Comparison of ENCODE assay signal across 19 cellular contexts in genomic region chr4:88037447-88037846, GRCh38.
"Had no signal": no experiment of that assay in that cellular context is flagged by ENCODE, and none has a peak within 500 bp of the region (broad histone marks: within the 10 kb centered on the region; RNA-seq: fewer than 3 reads in every experiment).

No MANE protein-coding gene starts in this region.

- DNase-seq: dermis blood vessel endothelial cell; dorsolateral prefrontal cortex; effector CD4-positive, alpha-beta T cell; effector memory CD4-positive, alpha-beta T cell; foreskin keratinocyte; gastrocnemius medialis; glutamatergic neuron; head of caudate nucleus; heart right ventricle; hippocampal formation; left cardiac atrium; left lung; left ventricle myocardium superior; lower lobe of right lung; mesendoderm; midbrain; naive thymus-derived CD4-positive, alpha-beta T cell had no signal

- H3K4me3 ChIP-seq: coronary artery, dorsolateral prefrontal cortex, esophagus muscularis mucosa, gastrocnemius medialis, heart right ventricle, left lung, lower lobe of right lung had no signal

- ATAC-seq: foreskin keratinocyte; gastrocnemius medialis; heart right ventricle; left cardiac atrium; left lung; left ventricle myocardium superior; lower lobe of right lung; naive thymus-derived CD4-positive, alpha-beta T cell had no signal

- H3K27ac ChIP-seq: coronary artery, esophagus muscularis mucosa, foreskin keratinocyte, gastrocnemius medialis, heart right ventricle, left lung, lower lobe of right lung had no signal

- H3K9me3 ChIP-seq: esophagus muscularis mucosa, gastrocnemius medialis, heart right ventricle, left lung, lower lobe of right lung had no signal

- H3K27me3 ChIP-seq: dorsolateral prefrontal cortex, esophagus muscularis mucosa, foreskin keratinocyte, gastrocnemius medialis, heart right ventricle, left lung had no signal

- H3K4me1 ChIP-seq: esophagus muscularis mucosa, foreskin keratinocyte, gastrocnemius medialis, left lung, lower lobe of right lung had no signal
